ENCODE assay signal across 21 cellular contexts in the genomic region with DNA sequence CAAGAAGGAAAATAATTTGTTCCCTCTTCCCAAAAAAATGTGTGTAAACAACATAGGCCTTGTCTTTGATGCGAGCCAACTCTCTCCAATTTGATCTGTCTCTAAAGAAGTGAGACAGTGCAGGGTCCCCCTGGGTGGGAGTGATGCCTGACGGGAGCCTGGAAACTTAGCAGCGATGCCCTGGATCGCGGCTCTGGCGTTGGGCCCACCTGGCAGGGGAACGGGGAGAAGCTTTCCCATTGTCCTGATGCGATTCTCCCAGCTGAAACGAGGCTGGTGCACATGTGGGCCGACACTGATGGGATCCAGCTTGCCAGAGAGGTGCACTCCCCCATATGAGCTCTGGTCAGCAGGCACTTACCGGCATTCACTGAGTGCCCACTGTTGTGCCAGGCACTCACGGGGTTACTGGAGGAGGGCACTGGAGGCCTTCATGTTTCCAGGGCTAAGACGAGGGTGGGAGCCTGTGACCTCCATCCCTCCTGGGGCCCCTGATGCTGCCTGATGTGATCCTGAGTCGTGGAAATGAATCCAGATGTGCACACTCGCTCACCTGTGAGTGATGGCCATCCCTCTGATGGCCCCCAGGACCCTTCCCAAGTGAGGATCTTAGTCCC.
"Had no signal": no experiment of that assay in that cellular context is flagged by ENCODE, and none has a peak within 500 bp of the region (broad histone marks: within the 10 kb centered on the region; RNA-seq: fewer than 3 reads in every experiment).

No MANE protein-coding gene starts in this region.

- ATAC-seq: effector memory CD8-positive, alpha-beta T cell; gastroesophageal sphincter; left lung; stimulated activated naive B cell treated with anti-CD40 and anti-IgM and Interleukin-4, amounts not matched to agents 10 μg/mL and 1 μg/mL and 100 μg/mL, for 72 hours; stimulated activated naive CD8-positive, alpha-beta T cell treated with anti-CD3 and anti-CD28 coated beads, Interleukin-15, amount 100 ng/mL, for 72 hours had no signal

- H3K36me3 Mint-ChIP-seq: naive B cell; stimulated activated naive B cell treated with anti-CD40 and anti-IgM and Interleukin-4, amounts not matched to agents 10 μg/mL and 1 μg/mL and 100 μg/mL, for 72 hours had no signal

- H3K36me3 ChIP-seq: esophagus squamous epithelium, gastroesophageal sphincter, left lung, ovary, right atrium auricular region, thoracic aorta, transverse colon had no signal

- H3K4me3 ChIP-seq: esophagus squamous epithelium, gastroesophageal sphincter, left lung, lung, ovary, right atrium auricular region, thoracic aorta, transverse colon had no signal

- DNase-seq: effector memory CD8-positive, alpha-beta T cell; esophagus squamous epithelium; foreskin fibroblast; glutamatergic neuron; islet precursor cell; mesenchymal stem cell; naive B cell; stimulated activated CD4-positive, alpha-beta T cell treated with anti-CD3 and anti-CD28 coated beads, Interleukin-15, amount 100 ng/mL, for 24 hours; stimulated activated CD4-positive, alpha-beta T cell treated with anti-CD3 and anti-CD28 coated beads, Interleukin-1b, Interleukin-23, amount 100 ng/mL, for 48 hours; stimulated activated CD4-positive, alpha-beta T cell treated with anti-CD3 and anti-CD28 coated beads, Interleukin-4, amount 100 ng/mL, for 24 hours; stimulated activated naive B cell treated with anti-CD40 and anti-IgM and Interleukin-4, amounts not matched to agents 10 μg/mL and 1 μg/mL and 100 μg/mL, for 72 hours; stimulated activated naive CD8-positive, alpha-beta T cell treated with anti-CD3 and anti-CD28 coated beads, Interleukin-15, amount 100 ng/mL, for 72 hours; transverse colon had no signal

- H3K4me1 ChIP-seq: transverse colon had no signal

- H3K9me3 ChIP-seq: esophagus squamous epithelium, gastroesophageal sphincter, left lung, ovary, right atrium auricular region, thoracic aorta, transverse colon had no signal

- H3K27me3 Mint-ChIP-seq: central memory CD8-positive, alpha-beta T cell; stimulated activated naive CD8-positive, alpha-beta T cell treated with anti-CD3 and anti-CD28 coated beads, Interleukin-15, amount 100 ng/mL, for 72 hours had no signal

- H3K9me3 Mint-ChIP-seq: central memory CD8-positive, alpha-beta T cell; effector memory CD8-positive, alpha-beta T cell; naive B cell; stimulated activated naive B cell treated with anti-CD40 and anti-IgM and Interleukin-4, amounts not matched to agents 10 μg/mL and 1 μg/mL and 100 μg/mL, for 72 hours; stimulated activated naive CD8-positive, alpha-beta T cell treated with anti-CD3 and anti-CD28 coated beads, Interleukin-15, amount 100 ng/mL, for 72 hours had no signal

- H3K4me3 Mint-ChIP-seq: central memory CD8-positive, alpha-beta T cell; effector memory CD8-positive, alpha-beta T cell; naive B cell; stimulated activated naive B cell treated with anti-CD40 and anti-IgM and Interleukin-4, amounts not matched to agents 10 μg/mL and 1 μg/mL and 100 μg/mL, for 72 hours; stimulated activated naive CD8-positive, alpha-beta T cell treated with anti-CD3 and anti-CD28 coated beads, Interleukin-15, amount 100 ng/mL, for 72 hours had no signal

- H3K4me1 Mint-ChIP-seq: naive B cell; stimulated activated naive B cell treated with anti-CD40 and anti-IgM and Interleukin-4, amounts not matched to agents 10 μg/mL and 1 μg/mL and 100 μg/mL, for 72 hours had no signal

- H3K27me3 ChIP-seq: esophagus squamous epithelium, gastroesophageal sphincter, left lung, ovary, right atrium auricular region, transverse colon had no signal

- H3K27ac ChIP-seq: epithelial cell of prostate, esophagus squamous epithelium, gastroesophageal sphincter, left lung, ovary, right atrium auricular region, thoracic aorta, transverse colon had no signal

- H3K27ac Mint-ChIP-seq: effector memory CD8-positive, alpha-beta T cell; naive B cell; stimulated activated naive B cell treated with anti-CD40 and anti-IgM and Interleukin-4, amounts not matched to agents 10 μg/mL and 1 μg/mL and 100 μg/mL, for 72 hours had no signal
